Comparison of ENCODE assay signal across 9 cellular contexts in the genomic region with DNA sequence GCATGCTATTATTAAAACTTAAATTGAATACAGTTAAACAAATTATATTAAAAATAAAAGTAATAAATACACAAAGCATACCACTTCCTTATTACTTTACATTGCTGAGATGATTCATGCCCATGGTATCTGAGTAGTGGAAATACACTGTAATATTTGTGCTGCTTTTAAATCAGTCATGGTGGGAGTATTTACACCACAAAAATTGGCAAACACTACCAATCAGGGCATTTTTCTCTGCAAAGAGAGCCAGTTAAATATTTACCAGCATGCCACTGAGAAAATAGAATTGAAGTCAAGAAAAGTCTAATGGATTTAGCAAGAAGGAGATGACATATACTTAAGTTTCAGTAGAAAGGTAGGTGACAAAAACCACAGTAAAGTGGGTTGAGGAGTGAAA. TPM values are rescaled to one million over a fixed set of nuclear protein-coding genes. Genes with fewer than 3 reads are reported as not detected.
A peak's percentile ranks its signal among the peaks of the same experiment; 100 is the strongest.
DNase-seq lines count a peak whose midpoint lies in the region; ATAC-seq and TF ChIP-seq lines count a peak whose summit lies in the region.
"Had no signal": no experiment of that assay in that cellular context is flagged by ENCODE, and none has a peak within 500 bp of the region (broad histone marks: within the 10 kb centered on the region; RNA-seq: fewer than 3 reads in every experiment).

No MANE protein-coding gene starts in this region.

- peak; percentile 81 for DNase-seq in CD1c-positive myeloid dendritic cell (ENCODE audit: extremely low spot score)
- DNase-seq in LHCN-M2 (ENCODE audit: low read depth), result peak; percentile 88
- DNase-seq in cardiac fibroblast (ENCODE audit: low read depth in 2 of 2), result peak; percentile 82 to 95
- peak; percentile 15 for DNase-seq in myocyte (ENCODE audit: low read depth)
- no peak for DNase-seq in posterior vena cava (ENCODE audit: low spot score)
- no peak for DNase-seq in erythroblast (lab: John Stamatoyannopoulos, UW)
- DNase-seq: activated CD8-positive, alpha-beta memory T cell treated with anti-CD3 and anti-CD28 coated beads, Interleukin-2, amount 50 U/mL, for 4 hours had no signal

- ATAC-seq in HG03520 (IDR thresholded peaks at IDR 0.05; ENCODE audit: unreplicated experiment), result no peak
- ATAC-seq in GM19397 (IDR thresholded peaks at IDR 0.05; ENCODE audit: unreplicated experiment), result no peak

- no peak for TF ChIP-seq CTCF in cardiac fibroblast (IDR thresholded peaks at IDR 0.05; ENCODE audit: low read depth, low read length)

- intact Hi-C loops in posterior vena cava (cut with DNase I), result no loop called here

- no peak for TF ChIP-seq POLR2A in erythroblast (IDR thresholded peaks at IDR 0.05; ENCODE audit: low read length)

- no peak overlapping the region for H3K4me3 ChIP-seq in cardiac fibroblast (replicated peaks in 1 of 2; ENCODE audit: low read depth in 2 of 2, low read length in 2 of 2)

RNA-seq across cellular contexts. Expression of a gene that starts 19.6 kb away (rescaled TPM):
- 6.5 and 8.8 TPM in 2 replicates for total RNA-seq in LHCN-M2 (2014; rRNA removed)
- 4.0 TPM for polyA plus RNA-seq in LHCN-M2 (2012)
- 1.2 and 1.6 TPM in 2 replicates for total RNA-seq in myocyte
- polyA plus RNA-seq in myocyte (2012), result 0.26 TPM
- 10 to 100 TPM; 11.2 to 15.4 TPM for total RNA-seq in posterior vena cava

Comparison
In these comparisons a context has a peak if more than half of its experiments do, and no peak if none do; other contexts are left out.
1. DNase-seq: peak in CD1c-positive myeloid dendritic cell (single experiment), LHCN-M2 (single experiment), cardiac fibroblast (2 of 2) and myocyte (single experiment); none in posterior vena cava (single experiment) and erythroblast (0 of 2).